In the genomic region with DNA sequence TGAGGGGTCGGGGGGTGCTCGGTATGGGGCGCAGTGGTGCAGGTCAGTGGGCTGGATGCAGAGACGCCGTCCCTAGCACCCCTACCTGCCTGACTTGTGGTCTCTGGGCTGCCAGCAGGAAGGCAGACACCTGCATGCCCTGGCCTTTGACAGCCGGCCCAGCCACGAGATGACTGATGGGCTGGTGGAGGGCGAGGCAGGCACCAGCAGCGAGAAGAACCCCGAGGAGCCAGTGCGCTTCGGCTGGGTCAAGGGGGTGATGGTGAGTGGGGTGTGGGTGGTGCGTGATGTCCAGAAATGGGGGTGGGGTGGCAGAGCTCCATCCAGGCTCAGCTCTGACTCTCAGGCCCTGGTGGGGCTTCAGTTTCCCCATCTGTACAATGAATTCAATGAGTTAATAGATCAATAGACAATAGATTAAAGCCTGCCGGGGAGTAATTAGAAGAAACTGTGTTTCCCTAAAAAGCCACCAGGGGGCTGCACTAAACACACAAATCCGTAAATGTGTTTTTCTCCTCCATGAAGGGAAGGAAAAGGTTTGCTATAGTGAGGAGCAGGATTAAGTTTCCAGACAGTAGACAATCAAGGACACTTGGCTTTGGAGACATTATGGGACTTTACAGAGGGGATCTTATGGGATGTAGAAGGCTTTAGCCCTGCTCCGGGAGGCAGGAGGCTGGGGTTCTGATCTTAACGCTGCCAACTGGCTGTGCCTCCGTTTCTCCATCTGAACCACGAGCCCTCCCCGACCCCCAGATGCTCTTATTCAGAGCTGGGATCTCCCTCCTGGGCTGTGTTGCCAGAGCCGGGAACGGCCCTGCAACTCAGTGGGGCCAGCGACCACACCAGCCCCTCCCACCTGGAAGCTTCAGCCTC, we compare ENCODE assay signal across 8 cellular contexts. TPM values are rescaled to one million over a fixed set of nuclear protein-coding genes. Genes with fewer than 3 reads are reported as not detected.
DNase-seq lines count a peak whose midpoint lies in the region; ATAC-seq and TF ChIP-seq lines count a peak whose summit lies in the region.

No MANE protein-coding gene starts in this region.

- DNase-seq in NCI-H2081 (lab: John Stamatoyannopoulos, UW) (peak; percentile 15 to 21), NCI-H2081 treated with DMSO at 0.1 percent for 48 hours (lab: John Stamatoyannopoulos, UW) (no peak), cerebellar cortex (ENCODE audit: low spot score) (peak; percentile 62), left lobe of liver (ENCODE audit: low spot score) (no peak), 8988T (no peak)
- peak; percentile 12 for DNase-seq in stimulated activated CD8-positive, alpha-beta memory T cell treated with anti-CD3 and anti-CD28 coated beads, Interleukin-4, amount 100 ng/mL, for 24 hours (ENCODE audit: low read depth)

- H3K79me2 ChIP-seq in KMS-11 (ENCODE audit: insufficient read depth, low read depth) = no peaks in the 10 kb centered on the region

- H3K27me3 ChIP-seq in KMS-11 (ENCODE audit: insufficient read depth, low read depth) = no peaks in the 10 kb centered on the region

- no peaks in the 10 kb centered on the region for H4K20me1 ChIP-seq in KMS-11 (ENCODE audit: insufficient read depth)

- H3K4me2 ChIP-seq in KMS-11 = no peak overlapping the region

- no peak overlapping the region for H3K4me3 ChIP-seq in KMS-11 (IDR thresholded peaks at IDR 0.05; ENCODE audit: insufficient read depth, low read depth, low read length)

- H3K36me3 ChIP-seq in KMS-11 (ENCODE audit: insufficient read depth) = no peaks in the 10 kb centered on the region

- ATAC-seq in SK-N-SH treated with all-trans-retinoic acid at 6 μM for 48 hours = peak; percentile 63
- ATAC-seq in left lobe of liver = peak; percentile 80

- peaks cover 67% of the 10 kb centered on the region for H3K4me1 ChIP-seq in KMS-11 (ENCODE audit: low read depth, poor library complexity, severe bottlenecking)

- H2AFZ ChIP-seq in KMS-11 (ENCODE audit: low read depth) = peak overlapping the region; percentile 25; the same call in 1 of the 2 replicates

- no peak overlapping the region for H3K27ac ChIP-seq in KMS-11

- no peak overlapping the region for H3K9ac ChIP-seq in KMS-11

- peak; percentile 89 for TF ChIP-seq CTCF in KMS-11 (conservative IDR thresholded peaks at IDR 0.05; ENCODE audit: low read depth, low read length)

TF ChIP-seq in SK-N-SH treated with all-trans-retinoic acid at 6 μM for 48 hours, 23 proteins besides CTCF, POLR2A, EP300 and RAD21:
- no peak for TF ChIP-seq TOX (CRISPR knock-in tag; IDR thresholded peaks at IDR 0.05; ENCODE audit: borderline replicate concordance)
- TF ChIP-seq, protein P1, sequence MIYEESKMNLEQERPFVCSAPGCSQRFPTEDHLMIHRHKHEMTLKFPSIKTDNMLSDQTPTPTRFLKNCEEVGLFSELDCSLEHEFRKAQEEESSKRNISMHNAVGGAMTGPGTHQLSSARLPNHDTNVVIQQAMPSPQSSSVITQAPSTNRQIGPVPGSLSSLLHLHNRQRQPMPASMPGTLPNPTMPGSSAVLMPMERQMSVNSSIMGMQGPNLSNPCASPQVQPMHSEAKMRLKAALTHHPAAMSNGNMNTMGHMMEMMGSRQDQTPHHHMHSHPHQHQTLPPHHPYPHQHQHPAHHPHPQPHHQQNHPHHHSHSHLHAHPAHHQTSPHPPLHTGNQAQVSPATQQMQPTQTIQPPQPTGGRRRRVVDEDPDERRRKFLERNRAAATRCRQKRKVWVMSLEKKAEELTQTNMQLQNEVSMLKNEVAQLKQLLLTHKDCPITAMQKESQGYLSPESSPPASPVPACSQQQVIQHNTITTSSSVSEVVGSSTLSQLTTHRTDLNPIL (CRISPR knock-in tag; IDR thresholded peaks at IDR 0.05; ENCODE audit: low read depth) = no peak
- TF ChIP-seq ISL1 (CRISPR knock-in tag; IDR thresholded peaks at IDR 0.05) = no peak
- TF ChIP-seq TCF4 (CRISPR knock-in tag; IDR thresholded peaks at IDR 0.05; ENCODE audit: borderline replicate concordance) = no peak
- no peak for TF ChIP-seq CSDC2 (CRISPR knock-in tag; IDR thresholded peaks at IDR 0.05)
- TF ChIP-seq, protein P2, sequence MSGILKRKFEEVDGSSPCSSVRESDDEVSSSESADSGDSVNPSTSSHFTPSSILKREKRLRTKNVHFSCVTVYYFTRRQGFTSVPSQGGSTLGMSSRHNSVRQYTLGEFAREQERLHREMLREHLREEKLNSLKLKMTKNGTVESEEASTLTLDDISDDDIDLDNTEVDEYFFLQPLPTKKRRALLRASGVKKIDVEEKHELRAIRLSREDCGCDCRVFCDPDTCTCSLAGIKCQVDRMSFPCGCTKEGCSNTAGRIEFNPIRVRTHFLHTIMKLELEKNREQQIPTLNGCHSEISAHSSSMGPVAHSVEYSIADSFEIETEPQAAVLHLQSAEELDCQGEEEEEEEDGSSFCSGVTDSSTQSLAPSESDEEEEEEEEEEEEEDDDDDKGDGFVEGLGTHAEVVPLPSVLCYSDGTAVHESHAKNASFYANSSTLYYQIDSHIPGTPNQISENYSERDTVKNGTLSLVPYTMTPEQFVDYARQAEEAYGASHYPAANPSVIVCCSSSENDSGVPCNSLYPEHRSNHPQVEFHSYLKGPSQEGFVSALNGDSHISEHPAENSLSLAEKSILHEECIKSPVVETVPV (CRISPR knock-in tag; IDR thresholded peaks at IDR 0.05) = no peak
- TF ChIP-seq, protein P3, sequence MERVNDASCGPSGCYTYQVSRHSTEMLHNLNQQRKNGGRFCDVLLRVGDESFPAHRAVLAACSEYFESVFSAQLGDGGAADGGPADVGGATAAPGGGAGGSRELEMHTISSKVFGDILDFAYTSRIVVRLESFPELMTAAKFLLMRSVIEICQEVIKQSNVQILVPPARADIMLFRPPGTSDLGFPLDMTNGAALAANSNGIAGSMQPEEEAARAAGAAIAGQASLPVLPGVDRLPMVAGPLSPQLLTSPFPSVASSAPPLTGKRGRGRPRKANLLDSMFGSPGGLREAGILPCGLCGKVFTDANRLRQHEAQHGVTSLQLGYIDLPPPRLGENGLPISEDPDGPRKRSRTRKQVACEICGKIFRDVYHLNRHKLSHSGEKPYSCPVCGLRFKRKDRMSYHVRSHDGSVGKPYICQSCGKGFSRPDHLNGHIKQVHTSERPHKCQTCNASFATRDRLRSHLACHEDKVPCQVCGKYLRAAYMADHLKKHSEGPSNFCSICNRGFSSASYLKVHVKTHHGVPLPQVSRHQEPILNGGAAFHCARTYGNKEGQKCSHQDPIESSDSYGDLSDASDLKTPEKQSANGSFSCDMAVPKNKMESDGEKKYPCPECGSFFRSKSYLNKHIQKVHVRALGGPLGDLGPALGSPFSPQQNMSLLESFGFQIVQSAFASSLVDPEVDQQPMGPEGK (CRISPR knock-in tag; IDR thresholded peaks at IDR 0.05; ENCODE audit: borderline replicate concordance) = no peak
- TF ChIP-seq GLIS3 (CRISPR knock-in tag; IDR thresholded peaks at IDR 0.05) = no peak
- no peak for TF ChIP-seq OSR1 (CRISPR knock-in tag; IDR thresholded peaks at IDR 0.05)
- TF ChIP-seq SNAI2 (CRISPR knock-in tag; IDR thresholded peaks at IDR 0.05) = no peak
- TF ChIP-seq ZNF70 (CRISPR knock-in tag; IDR thresholded peaks at IDR 0.05) = no peak
- TF ChIP-seq ZNF565 (CRISPR knock-in tag; conservative IDR thresholded peaks at IDR 0.05; ENCODE audit: low read depth) = no peak
- no peak for TF ChIP-seq ZFP3 (CRISPR knock-in tag; IDR thresholded peaks at IDR 0.05)

RNA-seq across cellular contexts. Expression of a gene that starts 2.2 kb away (rescaled TPM):
- total RNA-seq in left lobe of liver = not detected

Comparison
In these comparisons a context has a peak if more than half of its experiments do, and no peak if none do; other contexts are left out.
1. DNase-seq: peak in NCI-H2081 (2 of 2), cerebellar cortex (single experiment) and stimulated activated CD8-positive, alpha-beta memory T cell treated with anti-CD3 and anti-CD28 coated beads, Interleukin-4, amount 100 ng/mL, for 24 hours (single experiment); none in NCI-H2081 treated with DMSO at 0.1 percent for 48 hours (single experiment), left lobe of liver (single experiment) and 8988T (single experiment).